ENCODE assay signal across 11 cellular contexts in genomic region chr3:149638401-149639092, GRCh38. TPM values are rescaled to one million over a fixed set of nuclear protein-coding genes. Genes with fewer than 3 reads are reported as not detected.
A peak's percentile ranks its signal among the peaks of the same experiment; 100 is the strongest.
DNase-seq lines count a peak whose midpoint lies in the region; ATAC-seq and TF ChIP-seq lines count a peak whose summit lies in the region.
"Had no signal": no experiment of that assay in that cellular context is flagged by ENCODE, and none has a peak within 500 bp of the region (broad histone marks: within the 10 kb centered on the region; RNA-seq: fewer than 3 reads in every experiment).

No MANE protein-coding gene starts in this region.

- H3K9me3 ChIP-seq in SK-N-MC (ENCODE audit: low read depth, low read length) = no peaks in the 10 kb centered on the region
- H3K9me3 ChIP-seq in trophoblast cell (ENCODE audit: insufficient read depth, low read depth, low read length) = no peaks in the 10 kb centered on the region

- H3K4me1 ChIP-seq in foreskin keratinocyte (no peaks in the 10 kb centered on the region), trophoblast cell (ENCODE audit: control insufficient read depth in 1 of 2, insufficient read depth in 2 of 2, low read length in 2 of 2) (peaks cover 2 to 4% of the 10 kb centered on the region in 2 experiments)

- peak overlapping the region; percentile 50 for H3K4me3 ChIP-seq in AG10803 (ENCODE audit: low read length)
- H3K4me3 ChIP-seq in SK-N-MC = peak overlapping the region; percentile 71
- H3K4me3 ChIP-seq in trophoblast cell (ENCODE audit: low read depth, low read length) = no peak overlapping the region

- H2AK5ac ChIP-seq in trophoblast cell (ENCODE audit: low read length) = no peak overlapping the region

- TF ChIP-seq CTCF in AG10803 (conservative IDR thresholded peaks at IDR 0.05; ENCODE audit: low read length) (no peak), foreskin keratinocyte (conservative IDR thresholded peaks at IDR 0.05) (no peak)

- H4K8ac ChIP-seq in trophoblast cell (ENCODE audit: low read depth, low read length) = no peak overlapping the region

- peak overlapping the region; percentile 64 for H3K4ac ChIP-seq in trophoblast cell (ENCODE audit: low read depth, low read length)

- H3K9ac ChIP-seq in SK-N-MC (ENCODE audit: insufficient read length) = peak overlapping the region; percentile 85
- no peak overlapping the region for H3K9ac ChIP-seq in trophoblast cell (ENCODE audit: low read length)

- peak; percentile 83 for DNase-seq in AG10803 (ENCODE audit: low read depth)
- DNase-seq in SK-N-MC (ENCODE audit: low read depth, low spot score) = peak; percentile 100
- DNase-seq in foreskin keratinocyte = no peak
- DNase-seq in trophoblast cell = peak in 1 of 2 donors; percentile 43
- no peak for DNase-seq in GM19240 (ENCODE audit: insufficient read length, low spot score)
- no peak for DNase-seq in NCI-H510A (lab: John Stamatoyannopoulos, UW)
- no peak for DNase-seq in COR-L47 (lab: John Stamatoyannopoulos, UW)
- DNase-seq: activated CD4-positive, alpha-beta T cell treated with anti-CD3 and anti-CD28 coated beads, Interleukin-2, amount 50 U/mL, for 4 hours; DND-41; GOT3 had no signal

- peak; percentile 69 for ATAC-seq in foreskin keratinocyte
- ATAC-seq in GM21367 (IDR thresholded peaks at IDR 0.05; ENCODE audit: unreplicated experiment) = no peak

- no peak overlapping the region for H3K18ac ChIP-seq in trophoblast cell (ENCODE audit: low read length)

- no peak overlapping the region for H3K23ac ChIP-seq in trophoblast cell (ENCODE audit: low read length)

- H3K14ac ChIP-seq in trophoblast cell (ENCODE audit: low read length) = no peak overlapping the region

- H4K91ac ChIP-seq in trophoblast cell (ENCODE audit: low read depth, low read length) = no peak overlapping the region

- H3K27me3 ChIP-seq in foreskin keratinocyte = no peaks in the 10 kb centered on the region
- H3K27me3 ChIP-seq in trophoblast cell (ENCODE audit: insufficient read depth, low read length) = no peaks in the 10 kb centered on the region

- no peak overlapping the region for H4K12ac ChIP-seq in trophoblast cell (ENCODE audit: low read depth, low read length)

- no peak overlapping the region for H2BK120ac ChIP-seq in trophoblast cell (ENCODE audit: insufficient read depth, low read length, poor library complexity)

- H2AFZ ChIP-seq in trophoblast cell (ENCODE audit: insufficient read depth, low read length, poor library complexity) = no peak overlapping the region

- H3K79me1 ChIP-seq in trophoblast cell (ENCODE audit: low read length) = no peaks in the 10 kb centered on the region

- no peak overlapping the region for H2BK5ac ChIP-seq in trophoblast cell (ENCODE audit: low read depth, low read length, poor library complexity)

- H3K27ac ChIP-seq in SK-N-MC (peak overlapping the region; percentile 100), foreskin keratinocyte (no peak overlapping the region), trophoblast cell (ENCODE audit: low read depth, low read length) (no peak overlapping the region)

- peaks cover 7% of the 10 kb centered on the region for H3K79me2 ChIP-seq in trophoblast cell (ENCODE audit: control insufficient read depth, insufficient read depth, low read length, poor library complexity)

- H3K36me3 ChIP-seq in SK-N-MC (ENCODE audit: insufficient read depth, low read length) (peaks cover 27% of the 10 kb centered on the region), trophoblast cell (ENCODE audit: control insufficient read depth in 1 of 2, insufficient read depth in 2 of 2, low read length in 2 of 2) (peaks cover 5 to 7% of the 10 kb centered on the region in 2 experiments)

- no peak overlapping the region for H2BK12ac ChIP-seq in trophoblast cell (ENCODE audit: low read length)

- H3K4me2 ChIP-seq in trophoblast cell (ENCODE audit: low read length) = no peak overlapping the region

- WGBS in trophoblast cell (ENCODE audit: extremely low coverage, insufficient coverage, insufficient read length) = no CpG with 5 or more reads among the region's 12 CpGs

RNA-seq across cellular contexts. Expression of gene WWTR1, which starts 19.3 kb away (rescaled TPM):
- 14.8 and 23.6 TPM in 2 replicates for total RNA-seq in foreskin keratinocyte
- 7.2 and 12.6 TPM in 2 replicates for polyA plus RNA-seq in foreskin keratinocyte
- polyA plus RNA-seq in trophoblast cell (2013) = 60.2 and 61.6 TPM in 2 replicates

Comparison
In these comparisons a context has a peak if more than half of its experiments do, and no peak if none do; other contexts are left out.
1. DNase-seq: peak in AG10803 (single experiment) and SK-N-MC (single experiment); none in foreskin keratinocyte (0 of 2), GM19240 (single experiment), NCI-H510A (single experiment) and COR-L47 (single experiment).